Comparison of ENCODE assay signal across 1 cellular context in the genomic region with DNA sequence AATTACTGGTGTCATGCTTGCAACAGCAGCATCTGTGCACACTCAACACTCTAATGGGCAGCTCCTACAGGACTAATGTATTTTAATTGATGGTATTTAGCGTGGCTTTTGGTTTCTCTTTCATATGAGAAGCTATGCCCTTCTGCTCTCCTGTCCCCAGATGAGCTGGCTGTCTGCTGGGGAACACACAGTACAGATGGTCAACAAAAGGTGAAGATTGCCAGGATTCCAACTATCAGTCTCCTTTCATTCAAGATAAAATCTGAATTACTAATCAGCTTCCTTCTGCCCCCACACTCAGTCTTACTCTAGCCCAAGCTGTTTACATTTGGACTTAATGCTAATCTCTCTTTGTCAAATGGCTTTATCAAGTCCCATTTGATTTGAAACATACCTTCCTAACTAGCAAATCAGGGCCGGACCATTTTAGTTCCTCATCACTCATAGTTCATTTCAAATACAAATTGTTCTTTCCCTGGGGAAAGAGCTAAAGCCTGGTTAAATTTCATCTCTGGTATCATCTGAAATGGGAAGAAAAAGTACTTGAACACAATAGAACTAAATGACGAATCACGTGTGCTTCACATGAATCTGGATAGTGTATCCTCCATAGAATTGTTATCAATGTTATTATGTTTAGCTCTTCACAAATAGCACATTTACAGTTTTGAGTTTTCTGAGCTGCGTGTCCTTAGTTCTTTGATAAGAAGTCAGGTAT.
TF ChIP-seq lines count a peak whose summit lies in the region.

No MANE protein-coding gene starts in this region.

TF ChIP-seq in neural cell, 6 proteins besides CTCF, POLR2A, EP300 and RAD21 (continued from another document):
- TF ChIP-seq, protein P1, sequence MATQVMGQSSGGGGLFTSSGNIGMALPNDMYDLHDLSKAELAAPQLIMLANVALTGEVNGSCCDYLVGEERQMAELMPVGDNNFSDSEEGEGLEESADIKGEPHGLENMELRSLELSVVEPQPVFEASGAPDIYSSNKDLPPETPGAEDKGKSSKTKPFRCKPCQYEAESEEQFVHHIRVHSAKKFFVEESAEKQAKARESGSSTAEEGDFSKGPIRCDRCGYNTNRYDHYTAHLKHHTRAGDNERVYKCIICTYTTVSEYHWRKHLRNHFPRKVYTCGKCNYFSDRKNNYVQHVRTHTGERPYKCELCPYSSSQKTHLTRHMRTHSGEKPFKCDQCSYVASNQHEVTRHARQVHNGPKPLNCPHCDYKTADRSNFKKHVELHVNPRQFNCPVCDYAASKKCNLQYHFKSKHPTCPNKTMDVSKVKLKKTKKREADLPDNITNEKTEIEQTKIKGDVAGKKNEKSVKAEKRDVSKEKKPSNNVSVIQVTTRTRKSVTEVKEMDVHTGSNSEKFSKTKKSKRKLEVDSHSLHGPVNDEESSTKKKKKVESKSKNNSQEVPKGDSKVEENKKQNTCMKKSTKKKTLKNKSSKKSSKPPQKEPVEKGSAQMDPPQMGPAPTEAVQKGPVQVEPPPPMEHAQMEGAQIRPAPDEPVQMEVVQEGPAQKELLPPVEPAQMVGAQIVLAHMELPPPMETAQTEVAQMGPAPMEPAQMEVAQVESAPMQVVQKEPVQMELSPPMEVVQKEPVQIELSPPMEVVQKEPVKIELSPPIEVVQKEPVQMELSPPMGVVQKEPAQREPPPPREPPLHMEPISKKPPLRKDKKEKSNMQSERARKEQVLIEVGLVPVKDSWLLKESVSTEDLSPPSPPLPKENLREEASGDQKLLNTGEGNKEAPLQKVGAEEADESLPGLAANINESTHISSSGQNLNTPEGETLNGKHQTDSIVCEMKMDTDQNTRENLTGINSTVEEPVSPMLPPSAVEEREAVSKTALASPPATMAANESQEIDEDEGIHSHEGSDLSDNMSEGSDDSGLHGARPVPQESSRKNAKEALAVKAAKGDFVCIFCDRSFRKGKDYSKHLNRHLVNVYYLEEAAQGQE (IDR thresholded peaks at IDR 0.05; ENCODE audit: borderline replicate concordance): no peak
TF ChIP-seq in neural cell: peak in this region for 0.
